18 cellular contexts compared by ENCODE assay signal in genomic region chr13:62747629-62748028, GRCh38.
DNase-seq lines count a peak whose midpoint lies in the region; ATAC-seq lines count a peak whose summit lies in the region.
"Had no signal": no experiment of that assay in that cellular context is flagged by ENCODE, and none has a peak within 500 bp of the region (broad histone marks: within the 10 kb centered on the region; RNA-seq: fewer than 3 reads in every experiment).

No MANE protein-coding gene starts in this region.

- peak; percentile 57 for DNase-seq in Caki2 (ENCODE audit: low read depth)
- DNase-seq in HS-5 (ENCODE audit: low read depth) = peak; percentile 13
- DNase-seq in RPMI7951 (ENCODE audit: low read depth) = peak; percentile 30
- DNase-seq in foreskin melanocyte = peak; percentile 29
- DNase-seq in retina = no peak
- DNase-seq: activated CD4-positive, alpha-beta T cell treated with anti-CD3 and anti-CD28 coated beads, Interleukin-2, amount 50 U/mL, for 4 hours; activated naive CD8-positive, alpha-beta T cell treated with anti-CD3 and anti-CD28 coated beads, Interleukin-2, amount 50 U/mL, for 24 hours; activated T-cell treated with anti-CD3 and anti-CD28 coated beads, Interleukin-2, amount 50 U/mL, for 72 hours; central memory CD4-positive, alpha-beta T cell; endodermal cell; NCI-H1436 treated with DMSO at 0.1 percent for 48 hours; NCI-H510A treated with DMSO at 0.1 percent for 48 hours; Peyer's patch; sigmoid colon; stimulated activated CD4-positive, alpha-beta T cell treated with anti-CD3 and anti-CD28 coated beads, Interleukin-4, amount 100 ng/mL, for 24 hours had no signal

- no peak for ATAC-seq in HG03097 (IDR thresholded peaks at IDR 0.05; ENCODE audit: low FRiP score, unreplicated experiment)
- ATAC-seq in HG03439 (IDR thresholded peaks at IDR 0.05; ENCODE audit: unreplicated experiment) = no peak
- ATAC-seq in HG02571 (IDR thresholded peaks at IDR 0.05; ENCODE audit: unreplicated experiment) = no peak
- ATAC-seq: activated naive CD8-positive, alpha-beta T cell treated with anti-CD3 and anti-CD28 coated beads, Interleukin-2, amount 50 U/mL, for 24 hours; activated T-cell treated with anti-CD3 and anti-CD28 coated beads, Interleukin-2, amount 50 U/mL, for 72 hours had no signal

- in situ Hi-C loops in Caki2 (cut with HindIII; ENCODE audit: low pct_unique_long_range_greater_than_20kb, low sequenced_read_pairs) = no loop called here
